35 cellular contexts compared by ENCODE assay signal in the genomic region with DNA sequence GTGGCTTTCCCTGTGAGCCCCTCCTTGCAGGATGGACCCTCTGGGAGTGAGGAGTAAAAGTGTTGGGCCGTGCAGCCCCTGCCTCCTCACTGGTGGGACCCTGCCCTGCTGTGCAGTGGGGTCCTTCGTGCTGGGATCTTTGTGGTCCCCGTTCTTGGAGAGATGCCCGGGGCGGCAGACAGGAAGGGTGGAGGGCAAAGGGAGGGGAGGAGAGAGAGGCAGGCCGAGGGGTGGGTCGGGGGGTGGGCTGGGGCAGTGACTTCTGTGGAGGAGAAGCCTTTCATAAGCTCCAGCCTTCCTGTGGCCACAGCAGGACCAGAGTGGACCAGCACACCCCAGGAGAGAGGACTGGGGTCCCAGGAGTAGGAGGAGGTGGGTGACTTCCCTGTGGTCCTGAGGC. TPM values are rescaled to one million over a fixed set of nuclear protein-coding genes. Genes with fewer than 3 reads are reported as not detected.
"Had no signal": no experiment of that assay in that cellular context is flagged by ENCODE, and none has a peak within 500 bp of the region (broad histone marks: within the 10 kb centered on the region; RNA-seq: fewer than 3 reads in every experiment).

A gene (plus strand): TSS at position 283 of the 400 bp plus-strand sequence. CDS start 1,922 bp downstream, outside the sequence.

- H3K79me2 ChIP-seq: hepatocyte, parathyroid adenoma had no signal

- H3K4me1 Mint-ChIP-seq: activated T-helper 17 cell treated with anti-CD3 and anti-CD28 coated beads, Interleukin-2, amount 50 U/mL, for 72 hours; naive B cell had no signal

- H3K9me3 ChIP-seq: body of pancreas, colonic mucosa, gastrocnemius medialis, right lobe of liver, upper lobe of left lung, vagina had no signal

- H2AFZ ChIP-seq: hepatocyte, parathyroid adenoma had no signal

- H3K9ac ChIP-seq: parathyroid adenoma had no signal

- H3K4me3 ChIP-seq: body of pancreas, colonic mucosa, gastrocnemius medialis, hepatocyte, right lobe of liver, upper lobe of left lung, vagina had no signal

- DNase-seq: activated CD4-positive, alpha-beta memory T cell treated with anti-CD3 and anti-CD28 coated beads for 36 hours; activated CD4-positive, alpha-beta T cell treated with anti-CD3 and anti-CD28 coated beads, Interleukin-2, amount 10 ng/mL, durations not matched to agents 24 days and 14 days; activated CD8-positive, alpha-beta memory T cell treated with anti-CD3 and anti-CD28 coated beads, Interleukin-2, amount 50 U/mL, for 4 hours; activated T-cell treated with anti-CD3 and anti-CD28 coated beads, Interleukin-2, amount 50 U/mL, for 4 hours; anterior cingulate cortex; body of pancreas; colonic mucosa; effector memory CD4-positive, alpha-beta T cell; gastrocnemius medialis; glutamatergic neuron; islet precursor cell; left cardiac atrium; left ventricle myocardium superior; naive B cell; nephron progenitor cell; occipital lobe; right lobe of liver; stimulated activated CD4-positive, alpha-beta T cell treated with anti-CD3 and anti-CD28 coated beads, Interleukin-12 subunit alpha, Interleukin-12 subunit beta, amount 100 ng/mL, for 4 hours; stimulated activated CD4-positive, alpha-beta T cell treated with anti-CD3 and anti-CD28 coated beads, Interleukin-4, amount 100 ng/mL, for 1 hour; SW 1271; T-helper 9 cell had no signal

- H3K27ac ChIP-seq: body of pancreas, colonic mucosa, gastrocnemius medialis, hepatocyte, parathyroid adenoma, right lobe of liver, upper lobe of left lung, vagina, VCaP had no signal

- H3K9me3 Mint-ChIP-seq: activated CD4-positive, alpha-beta memory T cell treated with anti-CD3 and anti-CD28 coated beads for 36 hours; activated CD4-positive, alpha-beta T cell treated with anti-CD3 and anti-CD28 coated beads, Interleukin-2, amount 10 ng/mL, durations not matched to agents 24 days and 14 days; activated T-cell treated with anti-CD3 and anti-CD28 coated beads, Interleukin-2, amount 50 U/mL, for 4 hours; activated T-helper 17 cell treated with anti-CD3 and anti-CD28 coated beads, Interleukin-2, amount 50 U/mL, for 72 hours; naive B cell; nephron progenitor cell; stimulated activated naive CD8-positive, alpha-beta T cell treated with anti-CD3 and anti-CD28 coated beads, Interleukin-15, Interleukin-2, amounts not matched to agents 100 ng/mL and 50 ng/mL, for 24 hours; T-helper 1 cell treated with Interleukin-12 subunit alpha and Interleukin-12 subunit beta and Interleukin-4 antibody, amounts not matched to agents 30 μg/mL and 1 μg/mL, for 36 hours had no signal

- H3K4me2 ChIP-seq: hepatocyte had no signal

- H3K27me3 Mint-ChIP-seq: activated naive CD8-positive, alpha-beta T cell; activated T-helper 17 cell treated with anti-CD3 and anti-CD28 coated beads, Interleukin-2, amount 50 U/mL, for 72 hours had no signal

- H3K4me3 Mint-ChIP-seq: activated CD4-positive, alpha-beta memory T cell treated with anti-CD3 and anti-CD28 coated beads for 36 hours; activated CD4-positive, alpha-beta T cell treated with anti-CD3 and anti-CD28 coated beads, Interleukin-2, amount 10 ng/mL, durations not matched to agents 24 days and 14 days; activated naive CD8-positive, alpha-beta T cell; activated T-cell treated with anti-CD3 and anti-CD28 coated beads, Interleukin-2, amount 50 U/mL, for 4 hours; activated T-helper 17 cell treated with anti-CD3 and anti-CD28 coated beads, Interleukin-2, amount 50 U/mL, for 72 hours; naive B cell; nephron progenitor cell; stimulated activated naive CD8-positive, alpha-beta T cell treated with anti-CD3 and anti-CD28 coated beads, Interleukin-15, Interleukin-2, amounts not matched to agents 100 ng/mL and 50 ng/mL, for 24 hours; T-helper 1 cell treated with Interleukin-12 subunit alpha and Interleukin-12 subunit beta and Interleukin-4 antibody, amounts not matched to agents 30 μg/mL and 1 μg/mL, for 36 hours had no signal

- H3K4me1 ChIP-seq: colonic mucosa, gastrocnemius medialis, parathyroid adenoma, right lobe of liver, vagina had no signal

- H3K36me3 Mint-ChIP-seq: activated naive CD8-positive, alpha-beta T cell; naive B cell had no signal

- H3K27ac Mint-ChIP-seq: activated CD4-positive, alpha-beta memory T cell treated with anti-CD3 and anti-CD28 coated beads for 36 hours; activated CD4-positive, alpha-beta T cell treated with anti-CD3 and anti-CD28 coated beads, Interleukin-2, amount 10 ng/mL, durations not matched to agents 24 days and 14 days; activated naive CD8-positive, alpha-beta T cell; activated T-helper 17 cell treated with anti-CD3 and anti-CD28 coated beads, Interleukin-2, amount 50 U/mL, for 72 hours; nephron progenitor cell; stimulated activated naive CD8-positive, alpha-beta T cell treated with anti-CD3 and anti-CD28 coated beads, Interleukin-15, Interleukin-2, amounts not matched to agents 100 ng/mL and 50 ng/mL, for 24 hours; T-helper 1 cell treated with Interleukin-12 subunit alpha and Interleukin-12 subunit beta and Interleukin-4 antibody, amounts not matched to agents 30 μg/mL and 1 μg/mL, for 36 hours had no signal

- H3K36me3 ChIP-seq: colonic mucosa, right lobe of liver had no signal

RNA-seq across cellular contexts. Expression of the gene that starts here (rescaled TPM):
- total RNA-seq: activated CD4-positive, alpha-beta memory T cell treated with anti-CD3 and anti-CD28 coated beads for 36 hours; activated CD4-positive, alpha-beta T cell treated with anti-CD3 and anti-CD28 coated beads, Interleukin-2, amount 10 ng/mL, durations not matched to agents 24 days and 14 days; activated CD8-positive, alpha-beta memory T cell treated with anti-CD3 and anti-CD28 coated beads for 36 hours; activated T-cell treated with anti-CD3 and anti-CD28 coated beads, Interleukin-2, amount 50 U/mL, for 4 hours; body of pancreas; colonic mucosa; dermis microvascular lymphatic vessel endothelial cell; epithelial cell of proximal tubule; hepatocyte; left cardiac atrium; left ventricle myocardium superior; right lobe of liver; subcutaneous adipose tissue; vagina had no signal
- polyA plus RNA-seq: adipose tissue, hepatocyte had no signal
